Comparison of ENCODE assay signal across 2 cellular contexts in the genomic region with DNA sequence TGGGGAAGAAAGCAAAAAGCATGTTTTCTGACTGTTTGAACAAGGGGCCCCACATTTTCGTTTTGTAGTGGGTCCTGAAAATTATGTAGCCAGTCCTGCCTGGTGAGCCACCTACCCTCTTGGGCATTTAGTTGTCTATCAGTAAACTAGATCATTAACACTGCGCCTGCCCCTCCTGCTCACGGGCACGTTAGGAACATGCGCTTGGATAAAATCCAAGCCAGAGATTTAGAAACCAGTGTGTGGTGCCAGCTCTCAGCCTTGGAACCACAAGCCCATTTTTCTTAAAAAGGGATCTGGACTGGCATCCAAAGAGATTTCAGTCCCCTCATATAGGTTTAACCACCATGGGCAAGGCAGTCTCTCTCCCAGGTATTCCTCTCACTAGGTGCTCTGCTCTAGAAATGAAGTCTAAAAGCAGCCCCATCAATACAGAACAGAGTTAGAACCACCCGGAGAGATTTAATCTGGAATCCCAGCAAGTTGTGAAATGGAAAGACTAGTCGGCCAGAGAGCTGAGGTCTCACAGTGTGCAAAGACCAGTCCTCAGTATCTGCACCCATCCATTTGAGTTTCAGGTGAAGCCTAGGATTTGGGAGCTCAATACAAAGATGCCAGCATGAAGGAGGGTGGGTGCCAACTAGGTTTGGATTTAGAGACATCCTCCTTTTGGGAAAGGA.
TF ChIP-seq lines count a peak whose summit lies in the region.

No MANE protein-coding gene starts in this region.

TF ChIP-seq in liver, 16 proteins besides CTCF, POLR2A, EP300 and RAD21 (continued from another document):
- TF ChIP-seq, protein P1, sequence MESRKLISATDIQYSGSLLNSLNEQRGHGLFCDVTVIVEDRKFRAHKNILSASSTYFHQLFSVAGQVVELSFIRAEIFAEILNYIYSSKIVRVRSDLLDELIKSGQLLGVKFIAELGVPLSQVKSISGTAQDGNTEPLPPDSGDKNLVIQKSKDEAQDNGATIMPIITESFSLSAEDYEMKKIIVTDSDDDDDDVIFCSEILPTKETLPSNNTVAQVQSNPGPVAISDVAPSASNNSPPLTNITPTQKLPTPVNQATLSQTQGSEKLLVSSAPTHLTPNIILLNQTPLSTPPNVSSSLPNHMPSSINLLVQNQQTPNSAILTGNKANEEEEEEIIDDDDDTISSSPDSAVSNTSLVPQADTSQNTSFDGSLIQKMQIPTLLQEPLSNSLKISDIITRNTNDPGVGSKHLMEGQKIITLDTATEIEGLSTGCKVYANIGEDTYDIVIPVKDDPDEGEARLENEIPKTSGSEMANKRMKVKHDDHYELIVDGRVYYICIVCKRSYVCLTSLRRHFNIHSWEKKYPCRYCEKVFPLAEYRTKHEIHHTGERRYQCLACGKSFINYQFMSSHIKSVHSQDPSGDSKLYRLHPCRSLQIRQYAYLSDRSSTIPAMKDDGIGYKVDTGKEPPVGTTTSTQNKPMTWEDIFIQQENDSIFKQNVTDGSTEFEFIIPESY (IDR thresholded peaks at IDR 0.05) = no peak
- TF ChIP-seq HNF4A (conservative IDR thresholded peaks at IDR 0.05) = peak; percentile 47 to 49
- peak in 1 of 2 donors; percentile 33 for TF ChIP-seq JUND (IDR thresholded peaks at IDR 0.05)
- TF ChIP-seq GABPA (IDR thresholded peaks at IDR 0.05 in 1 of 2, conservative IDR thresholded peaks at IDR 0.05 in 1 of 2) = no peak
- TF ChIP-seq, protein P2, sequence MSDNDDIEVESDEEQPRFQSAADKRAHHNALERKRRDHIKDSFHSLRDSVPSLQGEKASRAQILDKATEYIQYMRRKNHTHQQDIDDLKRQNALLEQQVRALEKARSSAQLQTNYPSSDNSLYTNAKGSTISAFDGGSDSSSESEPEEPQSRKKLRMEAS (IDR thresholded peaks at IDR 0.05) = peak; percentile 60
- peak; percentile 31 for TF ChIP-seq FOXA1 (IDR thresholded peaks at IDR 0.05)
- TF ChIP-seq, protein P3, sequence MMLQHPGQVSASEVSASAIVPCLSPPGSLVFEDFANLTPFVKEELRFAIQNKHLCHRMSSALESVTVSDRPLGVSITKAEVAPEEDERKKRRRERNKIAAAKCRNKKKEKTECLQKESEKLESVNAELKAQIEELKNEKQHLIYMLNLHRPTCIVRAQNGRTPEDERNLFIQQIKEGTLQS (IDR thresholded peaks at IDR 0.05) = no peak
- no peak for TF ChIP-seq NR2F2 (IDR thresholded peaks at IDR 0.05)
- TF ChIP-seq YY1 (IDR thresholded peaks at IDR 0.05) = peak; percentile 55
- TF ChIP-seq, protein P4, sequence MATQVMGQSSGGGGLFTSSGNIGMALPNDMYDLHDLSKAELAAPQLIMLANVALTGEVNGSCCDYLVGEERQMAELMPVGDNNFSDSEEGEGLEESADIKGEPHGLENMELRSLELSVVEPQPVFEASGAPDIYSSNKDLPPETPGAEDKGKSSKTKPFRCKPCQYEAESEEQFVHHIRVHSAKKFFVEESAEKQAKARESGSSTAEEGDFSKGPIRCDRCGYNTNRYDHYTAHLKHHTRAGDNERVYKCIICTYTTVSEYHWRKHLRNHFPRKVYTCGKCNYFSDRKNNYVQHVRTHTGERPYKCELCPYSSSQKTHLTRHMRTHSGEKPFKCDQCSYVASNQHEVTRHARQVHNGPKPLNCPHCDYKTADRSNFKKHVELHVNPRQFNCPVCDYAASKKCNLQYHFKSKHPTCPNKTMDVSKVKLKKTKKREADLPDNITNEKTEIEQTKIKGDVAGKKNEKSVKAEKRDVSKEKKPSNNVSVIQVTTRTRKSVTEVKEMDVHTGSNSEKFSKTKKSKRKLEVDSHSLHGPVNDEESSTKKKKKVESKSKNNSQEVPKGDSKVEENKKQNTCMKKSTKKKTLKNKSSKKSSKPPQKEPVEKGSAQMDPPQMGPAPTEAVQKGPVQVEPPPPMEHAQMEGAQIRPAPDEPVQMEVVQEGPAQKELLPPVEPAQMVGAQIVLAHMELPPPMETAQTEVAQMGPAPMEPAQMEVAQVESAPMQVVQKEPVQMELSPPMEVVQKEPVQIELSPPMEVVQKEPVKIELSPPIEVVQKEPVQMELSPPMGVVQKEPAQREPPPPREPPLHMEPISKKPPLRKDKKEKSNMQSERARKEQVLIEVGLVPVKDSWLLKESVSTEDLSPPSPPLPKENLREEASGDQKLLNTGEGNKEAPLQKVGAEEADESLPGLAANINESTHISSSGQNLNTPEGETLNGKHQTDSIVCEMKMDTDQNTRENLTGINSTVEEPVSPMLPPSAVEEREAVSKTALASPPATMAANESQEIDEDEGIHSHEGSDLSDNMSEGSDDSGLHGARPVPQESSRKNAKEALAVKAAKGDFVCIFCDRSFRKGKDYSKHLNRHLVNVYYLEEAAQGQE (IDR thresholded peaks at IDR 0.05) = no peak
- no peak for TF ChIP-seq HNF4G (IDR thresholded peaks at IDR 0.05)
- no peak for TF ChIP-seq SP1 (IDR thresholded peaks at IDR 0.05)
TF ChIP-seq in liver: peak in this region for 7.

TF ChIP-seq in HepG2, 621 proteins besides CTCF, POLR2A, EP300 and RAD21 (continued from another document):
- TF ChIP-seq, protein P5, sequence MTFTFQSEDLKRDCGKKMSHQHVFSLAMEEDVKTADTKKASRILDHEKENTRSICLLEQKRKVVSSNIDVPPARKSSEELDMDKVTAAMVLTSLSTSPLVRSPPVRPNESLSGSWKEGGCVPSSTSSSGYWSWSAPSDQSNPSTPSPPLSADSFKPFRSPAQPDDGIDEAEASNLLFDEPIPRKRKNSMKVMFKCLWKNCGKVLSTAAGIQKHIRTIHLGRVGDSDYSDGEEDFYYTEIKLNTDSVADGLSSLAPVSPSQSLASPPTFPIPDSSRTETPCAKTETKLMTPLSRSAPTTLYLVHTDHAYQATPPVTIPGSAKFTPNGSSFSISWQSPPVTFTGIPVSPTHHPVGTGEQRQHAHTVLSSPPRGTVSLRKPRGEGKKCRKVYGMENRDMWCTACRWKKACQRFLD (CRISPR knock-in tag; IDR thresholded peaks at IDR 0.05; ENCODE audit: borderline replicate concordance) = no peak
- TF ChIP-seq, protein P3 (CRISPR knock-in tag; IDR thresholded peaks at IDR 0.05) = no peak
- TF ChIP-seq HDAC2 (CRISPR knock-in tag; IDR thresholded peaks at IDR 0.05) (no peak), MAF1 (CRISPR knock-in tag; IDR thresholded peaks at IDR 0.05; ENCODE audit: borderline replicate concordance) (no peak), ZNF550 (CRISPR knock-in tag; IDR thresholded peaks at IDR 0.05; ENCODE audit: borderline replicate concordance) (no peak), ZNF629 (CRISPR knock-in tag; conservative IDR thresholded peaks at IDR 0.05) (no peak), RFX3 (CRISPR knock-in tag; IDR thresholded peaks at IDR 0.05) (no peak), JUN (CRISPR knock-in tag; IDR thresholded peaks at IDR 0.05) (no peak), ZNF670 (CRISPR knock-in tag; IDR thresholded peaks at IDR 0.05; ENCODE audit: borderline replicate concordance) (no peak), PHF8 (CRISPR knock-in tag; IDR thresholded peaks at IDR 0.05) (no peak), GZF1 (CRISPR knock-in tag; IDR thresholded peaks at IDR 0.05) (no peak)
- TF ChIP-seq, protein P6, sequence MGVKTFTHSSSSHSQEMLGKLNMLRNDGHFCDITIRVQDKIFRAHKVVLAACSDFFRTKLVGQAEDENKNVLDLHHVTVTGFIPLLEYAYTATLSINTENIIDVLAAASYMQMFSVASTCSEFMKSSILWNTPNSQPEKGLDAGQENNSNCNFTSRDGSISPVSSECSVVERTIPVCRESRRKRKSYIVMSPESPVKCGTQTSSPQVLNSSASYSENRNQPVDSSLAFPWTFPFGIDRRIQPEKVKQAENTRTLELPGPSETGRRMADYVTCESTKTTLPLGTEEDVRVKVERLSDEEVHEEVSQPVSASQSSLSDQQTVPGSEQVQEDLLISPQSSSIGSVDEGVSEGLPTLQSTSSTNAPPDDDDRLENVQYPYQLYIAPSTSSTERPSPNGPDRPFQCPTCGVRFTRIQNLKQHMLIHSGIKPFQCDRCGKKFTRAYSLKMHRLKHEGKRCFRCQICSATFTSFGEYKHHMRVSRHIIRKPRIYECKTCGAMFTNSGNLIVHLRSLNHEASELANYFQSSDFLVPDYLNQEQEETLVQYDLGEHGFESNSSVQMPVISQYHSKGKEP (CRISPR knock-in tag; IDR thresholded peaks at IDR 0.05) = no peak
- TF ChIP-seq, protein P7, sequence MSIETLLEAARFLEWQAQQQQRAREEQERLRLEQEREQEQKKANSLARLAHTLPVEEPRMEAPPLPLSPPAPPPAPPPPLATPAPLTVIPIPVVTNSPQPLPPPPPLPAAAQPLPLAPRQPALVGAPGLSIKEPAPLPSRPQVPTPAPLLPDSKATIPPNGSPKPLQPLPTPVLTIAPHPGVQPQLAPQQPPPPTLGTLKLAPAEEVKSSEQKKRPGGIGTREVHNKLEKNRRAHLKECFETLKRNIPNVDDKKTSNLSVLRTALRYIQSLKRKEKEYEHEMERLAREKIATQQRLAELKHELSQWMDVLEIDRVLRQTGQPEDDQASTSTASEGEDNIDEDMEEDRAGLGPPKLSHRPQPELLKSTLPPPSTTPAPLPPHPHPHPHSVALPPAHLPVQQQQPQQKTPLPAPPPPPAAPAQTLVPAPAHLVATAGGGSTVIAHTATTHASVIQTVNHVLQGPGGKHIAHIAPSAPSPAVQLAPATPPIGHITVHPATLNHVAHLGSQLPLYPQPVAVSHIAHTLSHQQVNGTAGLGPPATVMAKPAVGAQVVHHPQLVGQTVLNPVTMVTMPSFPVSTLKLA (IDR thresholded peaks at IDR 0.05) = no peak
